In genomic region chr1:99849413-99849743, GRCh38 we compare ENCODE assay signal across 8 cellular contexts. TPM values are rescaled to one million over a fixed set of nuclear protein-coding genes. Genes with fewer than 3 reads are reported as not detected.
A peak's percentile ranks its signal among the peaks of the same experiment; 100 is the strongest.
DNase-seq lines count a peak whose midpoint lies in the region; ATAC-seq and TF ChIP-seq lines count a peak whose summit lies in the region.

No MANE protein-coding gene starts in this region.

- H3K36me3 Mint-ChIP-seq in naive B cell = peaks cover 0 to 9% of the 10 kb centered on the region in 2 donors

- peak overlapping the region in 5 of 6 donors; percentile 18 to 93 (median 93) for H3K27ac Mint-ChIP-seq in naive B cell

- H3K4me1 ChIP-seq in DOHH2 (ENCODE audit: control insufficient read depth, low read length) = peaks cover 26% of the 10 kb centered on the region
- peaks cover 0 to 5% (median 0%) of the 10 kb centered on the region in 4 donors for H3K4me1 ChIP-seq in Peyer's patch
- H3K4me1 ChIP-seq in effector memory CD4-positive, alpha-beta T cell (ENCODE audit: control insufficient read depth, insufficient read depth, low read length, poor library complexity, severe bottlenecking) = peaks cover 6% of the 10 kb centered on the region

- peak overlapping the region; percentile 55 for H3K27ac ChIP-seq in DOHH2 (ENCODE audit: low read depth, low read length)
- peak overlapping the region; percentile 79 to 93 (median 86) for H3K27ac ChIP-seq in Peyer's patch
- H3K27ac ChIP-seq in effector memory CD4-positive, alpha-beta T cell (ENCODE audit: insufficient read depth, low read length, poor library complexity, severe bottlenecking) = peak overlapping the region; percentile 69

- H3K36me3 ChIP-seq in DOHH2 (ENCODE audit: control insufficient read depth, low read length) (peaks cover 12% of the 10 kb centered on the region), Peyer's patch (no peaks in the 10 kb centered on the region)
- H3K36me3 ChIP-seq in effector memory CD4-positive, alpha-beta T cell (ENCODE audit: control insufficient read depth, insufficient read depth, low read length) = no peaks in the 10 kb centered on the region

- ATAC-seq in HG02571 (IDR thresholded peaks at IDR 0.05; ENCODE audit: unreplicated experiment) (peak; percentile 2), naive B cell (ENCODE audit: low read depth in 2 of 2) (no peak)

- peak overlapping the region; percentile 92 for H3K4me3 ChIP-seq in DOHH2 (ENCODE audit: low read length)
- H3K4me3 ChIP-seq in Peyer's patch = peak overlapping the region; percentile 66 to 87 (median 78)
- peak overlapping the region; percentile 93 for H3K4me3 ChIP-seq in effector memory CD4-positive, alpha-beta T cell (ENCODE audit: insufficient read depth, low read depth, low read length, poor library complexity, severe bottlenecking)

- H3K9me3 Mint-ChIP-seq in naive B cell = no peaks in the 10 kb centered on the region

- TF ChIP-seq POLR2A in Peyer's patch (IDR thresholded peaks at IDR 0.05) = no peak

- TF ChIP-seq CTCF in DOHH2 (IDR thresholded peaks at IDR 0.05; ENCODE audit: low read depth, low read length, poor library complexity, severe bottlenecking) = no peak
- TF ChIP-seq CTCF in Peyer's patch (IDR thresholded peaks at IDR 0.05) = no peak
- TF ChIP-seq CTCF in GM10266 (IDR thresholded peaks at IDR 0.05; ENCODE audit: control insufficient read depth, insufficient read depth, low read depth, missing control alignments) = no peak

- H3K4me3 Mint-ChIP-seq in naive B cell = peak overlapping the region; percentile 92 to 99 (median 97)

- peaks cover 27 to 34% (median 27%) of the 10 kb centered on the region in 3 donors for H3K4me1 Mint-ChIP-seq in naive B cell

- H3K4me2 ChIP-seq in DOHH2 (ENCODE audit: low read length) = peak overlapping the region; percentile 88

- H4K20me1 ChIP-seq in DOHH2 (ENCODE audit: control insufficient read depth, insufficient read depth, low read depth, low read length) = no peaks in the 10 kb centered on the region

- peaks cover 18% of the 10 kb centered on the region for H3K79me2 ChIP-seq in DOHH2 (ENCODE audit: control insufficient read depth, low read length)

- H3F3A ChIP-seq in DOHH2 (ENCODE audit: control insufficient read depth, insufficient read depth) = no peaks in the 10 kb centered on the region

- DNase-seq in Peyer's patch (no peak), naive B cell (peak; percentile 1), NOMO-1 treated with dmso at 0.1 percent for 144 hours (lab: John Stamatoyannopoulos, UW; ENCODE audit: unreplicated experiment) (no peak), GM10266 (ENCODE audit: extremely low spot score) (no peak), ecto neural progenitor cell (ENCODE audit: low spot score) (no peak)
- DNase-seq in effector memory CD4-positive, alpha-beta T cell = no peak

- H3K27me3 ChIP-seq in DOHH2 (ENCODE audit: control insufficient read depth, low read length) (no peaks in the 10 kb centered on the region), Peyer's patch (no peaks in the 10 kb centered on the region)
- H3K27me3 ChIP-seq in effector memory CD4-positive, alpha-beta T cell (replicated peaks; ENCODE audit: control insufficient read depth, insufficient read depth, low read length, poor library complexity, severe bottlenecking) = no peaks in the 10 kb centered on the region

- no peaks in the 10 kb centered on the region for H3K27me3 Mint-ChIP-seq in naive B cell

- H3K9me3 ChIP-seq in DOHH2 (ENCODE audit: control insufficient read depth, insufficient read depth, low read length) = no peaks in the 10 kb centered on the region
- H3K9me3 ChIP-seq in Peyer's patch = no peaks in the 10 kb centered on the region
- H3K9me3 ChIP-seq in effector memory CD4-positive, alpha-beta T cell (ENCODE audit: control insufficient read depth, low read length) = no peaks in the 10 kb centered on the region

- H3K9me2 ChIP-seq in DOHH2 (replicated peaks; ENCODE audit: control insufficient read depth, low read length) = no peaks in the 10 kb centered on the region

RNA-seq across cellular contexts. Expression of gene AGL, which starts 0.8 kb away (rescaled TPM):
- 10 to 100 TPM in 3 of 4 donors, 1 to 10 TPM in 1; 9.1 to 18.5 (median 12.8) TPM for total RNA-seq in Peyer's patch
- 10 to 100 TPM in 3 of 6 donors, 1 to 10 TPM in 3; 6.9 to 12.7 (median 9.7) TPM for polyA plus RNA-seq in naive B cell (ENCODE audit: low read depth in 6 of 6)
